ENCODE assay signal across 32 cellular contexts in genomic region chr9:137403281-137403680, GRCh38. TPM values are rescaled to one million over a fixed set of nuclear protein-coding genes. Genes with fewer than 3 reads are reported as not detected.
"Had no signal": no experiment of that assay in that cellular context is flagged by ENCODE, and none has a peak within 500 bp of the region (broad histone marks: within the 10 kb centered on the region; RNA-seq: fewer than 3 reads in every experiment).

No MANE protein-coding gene starts in this region.

- H3K27ac ChIP-seq: stomach, suprapubic skin, testis, thoracic aorta, thyroid gland, tibial artery, tibial nerve, transverse colon, upper lobe of left lung, upper lobe of right lung, uterus, vagina had no signal

- H3K36me3 ChIP-seq: suprapubic skin, thoracic aorta, thyroid gland, transverse colon, upper lobe of left lung, upper lobe of right lung, uterus, vagina had no signal

- ATAC-seq: stimulated activated effector memory CD8-positive, alpha-beta T cell treated with anti-CD3 and anti-CD28 coated beads, Interleukin-12 subunit alpha, Interleukin-12 subunit beta, amount 100 ng/mL, for 72 hours; stimulated activated memory B cell treated with anti-CD40 and anti-IgM and Interleukin-4, amounts not matched to agents 10 μg/mL and 1 μg/mL and 100 μg/mL, for 72 hours; stimulated activated naive B cell treated with anti-CD40 and anti-IgM and Interleukin-4, amounts not matched to agents 10 μg/mL and 1 μg/mL and 100 μg/mL, for 72 hours; stimulated activated naive CD8-positive, alpha-beta T cell treated with anti-CD3 and anti-CD28 coated beads, Interleukin-15, amount 100 ng/mL, for 72 hours; stimulated activated naive CD8-positive, alpha-beta T cell treated with anti-CD3 and anti-CD28 coated beads, Interleukin-15, Interleukin-2, amounts not matched to agents 100 U/mL and 50 U/mL, for 24 hours; upper lobe of right lung had no signal

- H3K27me3 Mint-ChIP-seq: stimulated activated naive CD8-positive, alpha-beta T cell treated with anti-CD3 and anti-CD28 coated beads, Interleukin-15, Interleukin-2, amounts not matched to agents 100 ng/mL and 50 ng/mL, for 24 hours; type B pancreatic cell had no signal

- H3K9me3 Mint-ChIP-seq: stimulated activated effector memory CD8-positive, alpha-beta T cell treated with anti-CD3 and anti-CD28 coated beads, Interleukin-12 subunit alpha, Interleukin-12 subunit beta, amount 100 ng/mL, for 72 hours; stimulated activated naive CD8-positive, alpha-beta T cell treated with anti-CD3 and anti-CD28 coated beads, Interleukin-15, amount 100 ng/mL, for 72 hours; stimulated activated naive CD8-positive, alpha-beta T cell treated with anti-CD3 and anti-CD28 coated beads, Interleukin-15, Interleukin-2, amounts not matched to agents 100 ng/mL and 50 ng/mL, for 24 hours; type B pancreatic cell had no signal

- DNase-seq: stimulated activated CD4-positive, alpha-beta T cell treated with anti-CD3 and anti-CD28 coated beads, Interleukin-2, amount 100 ng/mL, for 48 hours; stimulated activated CD4-positive, alpha-beta T cell treated with anti-CD3 and anti-CD28 coated beads, Interleukin-4, amount 100 ng/mL, for 1 hour; stimulated activated CD4-positive, alpha-beta T cell treated with anti-CD3 and anti-CD28 coated beads, Interleukin-4, amount 100 ng/mL, for 24 hours; stimulated activated CD4-positive, alpha-beta T cell treated with anti-CD3 and anti-CD28 coated beads, Interleukin-4, amount 100 ng/mL, for 4 hours; stimulated activated CD8-positive, alpha-beta memory T cell treated with anti-CD3 and anti-CD28 coated beads, Interleukin-4, amount 100 ng/mL, for 48 hours; stimulated activated naive B cell treated with anti-CD40 and anti-IgM and Interleukin-4, amounts not matched to agents 10 μg/mL and 1 μg/mL and 100 μg/mL, for 72 hours; stimulated activated naive CD4-positive, alpha-beta T cell; stimulated activated naive CD4-positive, alpha-beta T cell treated with Interleukin-2 at 50 U/mL for 16 hours; stimulated activated naive CD8-positive, alpha-beta T cell treated with anti-CD3 and anti-CD28 coated beads, Interleukin-15, amount 100 ng/mL, for 72 hours; stimulated activated naive CD8-positive, alpha-beta T cell treated with anti-CD3 and anti-CD28 coated beads, Interleukin-15, Interleukin-2, amounts not matched to agents 100 U/mL and 50 U/mL, for 24 hours; stomach; substantia nigra; testis; thyroid gland; tibial artery; transverse colon; trophoblast cell; upper lobe of left lung; upper lobe of right lung; uterus had no signal

- H3K4me3 Mint-ChIP-seq: stimulated activated effector memory CD8-positive, alpha-beta T cell treated with anti-CD3 and anti-CD28 coated beads, Interleukin-12 subunit alpha, Interleukin-12 subunit beta, amount 100 ng/mL, for 72 hours; stimulated activated memory B cell treated with anti-CD40 and anti-IgM and Interleukin-4, amounts not matched to agents 10 μg/mL and 1 μg/mL and 100 μg/mL, for 72 hours; stimulated activated naive CD8-positive, alpha-beta T cell treated with anti-CD3 and anti-CD28 coated beads, Interleukin-15, amount 100 ng/mL, for 72 hours; stimulated activated naive CD8-positive, alpha-beta T cell treated with anti-CD3 and anti-CD28 coated beads, Interleukin-15, Interleukin-2, amounts not matched to agents 100 ng/mL and 50 ng/mL, for 24 hours; type B pancreatic cell had no signal

- H3K27me3 ChIP-seq: suprapubic skin, testis, thyroid gland, tibial artery, transverse colon, upper lobe of right lung, vagina had no signal

- H3K4me3 ChIP-seq: stomach, suprapubic skin, testis, thoracic aorta, thyroid gland, tibial artery, tibial nerve, transverse colon, upper lobe of left lung, upper lobe of right lung, uterus, vagina had no signal

- H3K27ac Mint-ChIP-seq: stimulated activated effector memory CD8-positive, alpha-beta T cell treated with anti-CD3 and anti-CD28 coated beads, Interleukin-12 subunit alpha, Interleukin-12 subunit beta, amount 100 ng/mL, for 72 hours; stimulated activated memory B cell treated with anti-CD40 and anti-IgM and Interleukin-4, amounts not matched to agents 10 μg/mL and 1 μg/mL and 100 μg/mL, for 72 hours; stimulated activated naive CD8-positive, alpha-beta T cell treated with anti-CD3 and anti-CD28 coated beads, Interleukin-15, amount 100 ng/mL, for 72 hours; stimulated activated naive CD8-positive, alpha-beta T cell treated with anti-CD3 and anti-CD28 coated beads, Interleukin-15, Interleukin-2, amounts not matched to agents 100 ng/mL and 50 ng/mL, for 24 hours; type B pancreatic cell had no signal

- H3K9me3 ChIP-seq: stomach, suprapubic skin, testis, thoracic aorta, thyroid gland, tibial artery, tibial nerve, transverse colon, upper lobe of left lung, upper lobe of right lung, uterus, vagina had no signal

RNA-seq across cellular contexts. Expression of gene ENTPD8, which starts 37.9 kb away (rescaled TPM):
- total RNA-seq: subcutaneous adipose tissue, suprapubic skin, temporal lobe, thoracic aorta, tibial nerve, upper lobe of right lung, ureter, vagina had no signal
- polyA plus RNA-seq: urinary bladder had no signal
